In the genomic region with DNA sequence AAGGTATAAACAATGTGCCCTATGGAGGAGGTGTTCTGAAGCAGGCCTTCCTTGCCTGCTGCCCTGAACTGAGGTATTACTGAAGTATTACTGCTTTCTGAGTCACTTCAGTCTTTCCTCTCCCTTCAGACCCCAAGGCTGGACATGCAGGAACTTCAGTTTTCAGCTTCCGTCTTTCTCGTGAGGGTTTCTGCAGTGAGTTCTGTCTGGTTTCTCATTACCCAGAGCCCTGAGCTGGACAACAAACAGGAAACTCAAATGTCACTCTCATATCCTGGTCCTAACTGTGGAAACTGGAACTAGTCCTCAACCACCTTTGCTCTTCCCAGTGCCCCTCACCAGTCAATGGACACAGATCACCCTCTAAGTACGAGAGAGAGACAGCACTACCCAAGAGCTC, we compare ENCODE assay signal across 22 cellular contexts. TPM values are rescaled to one million over a fixed set of nuclear protein-coding genes. Genes with fewer than 3 reads are reported as not detected.
"Had no signal": no experiment of that assay in that cellular context is flagged by ENCODE, and none has a peak within 500 bp of the region (broad histone marks: within the 10 kb centered on the region; RNA-seq: fewer than 3 reads in every experiment).

No MANE protein-coding gene starts in this region.

- H3K4me1 ChIP-seq: esophagus muscularis mucosa, gastrocnemius medialis, heart left ventricle, lower lobe of right lung, thyroid gland had no signal

- DNase-seq: activated T-cell treated with anti-CD3 and anti-CD28 coated beads, Interleukin-2, amount 50 U/mL, for 24 hours; aorta; central memory CD4-positive, alpha-beta T cell; effector memory CD4-positive, alpha-beta T cell; gastrocnemius medialis; heart left ventricle; islet precursor cell; left colon; lower lobe of right lung; natural killer cell; stimulated activated CD4-positive, alpha-beta T cell treated with anti-CD3 and anti-CD28 coated beads, Interleukin-4, amount 100 ng/mL, for 24 hours; stimulated activated naive CD8-positive, alpha-beta T cell treated with anti-CD3 and anti-CD28 coated beads, Interleukin-15, Interleukin-2, amounts not matched to agents 100 U/mL and 50 U/mL, for 24 hours; T-helper 1 cell; thyroid gland had no signal

- H3K36me3 ChIP-seq: esophagus muscularis mucosa, gastrocnemius medialis, heart left ventricle, lower lobe of right lung, thyroid gland had no signal

- H3K27ac ChIP-seq: esophagus muscularis mucosa, gastrocnemius medialis, heart left ventricle, lower lobe of right lung, thyroid gland had no signal

- ATAC-seq: activated naive CD4-positive, alpha-beta T cell treated with anti-CD3 and anti-CD28 coated beads, Interleukin-2, amount 50 U/mL, for 72 hours; activated T-helper 17 cell treated with anti-CD3 and anti-CD28 coated beads, Interleukin-2, amount 50 U/mL, for 72 hours; gastrocnemius medialis; heart left ventricle; left colon; natural killer cell; stimulated activated naive CD8-positive, alpha-beta T cell treated with anti-CD3 and anti-CD28 coated beads, Interleukin-15, Interleukin-2, amounts not matched to agents 100 U/mL and 50 U/mL, for 24 hours; WTC11 had no signal

- H3K27me3 ChIP-seq: gastrocnemius medialis, thyroid gland had no signal

- H3K4me3 ChIP-seq: esophagus muscularis mucosa, gastrocnemius medialis, heart left ventricle, lower lobe of right lung, thyroid gland had no signal

- H3K9me3 ChIP-seq: esophagus muscularis mucosa, gastrocnemius medialis, heart left ventricle, lower lobe of right lung, thyroid gland had no signal

RNA-seq across cellular contexts. Expression of gene ELAVL4, which starts 46.8 kb away (rescaled TPM):
- total RNA-seq: activated naive CD4-positive, alpha-beta T cell treated with anti-CD3 and anti-CD28 coated beads, Interleukin-2, amount 50 U/mL, for 72 hours; activated T-helper 17 cell treated with anti-CD3 and anti-CD28 coated beads, Interleukin-2, amount 50 U/mL, for 72 hours; dermis microvascular lymphatic vessel endothelial cell; endothelial cell of umbilical vein; gastrocnemius medialis; lower lobe of right lung; mesothelial cell of epicardium; natural killer cell; osteoblast; thyroid gland had no signal
